In the genomic region with DNA sequence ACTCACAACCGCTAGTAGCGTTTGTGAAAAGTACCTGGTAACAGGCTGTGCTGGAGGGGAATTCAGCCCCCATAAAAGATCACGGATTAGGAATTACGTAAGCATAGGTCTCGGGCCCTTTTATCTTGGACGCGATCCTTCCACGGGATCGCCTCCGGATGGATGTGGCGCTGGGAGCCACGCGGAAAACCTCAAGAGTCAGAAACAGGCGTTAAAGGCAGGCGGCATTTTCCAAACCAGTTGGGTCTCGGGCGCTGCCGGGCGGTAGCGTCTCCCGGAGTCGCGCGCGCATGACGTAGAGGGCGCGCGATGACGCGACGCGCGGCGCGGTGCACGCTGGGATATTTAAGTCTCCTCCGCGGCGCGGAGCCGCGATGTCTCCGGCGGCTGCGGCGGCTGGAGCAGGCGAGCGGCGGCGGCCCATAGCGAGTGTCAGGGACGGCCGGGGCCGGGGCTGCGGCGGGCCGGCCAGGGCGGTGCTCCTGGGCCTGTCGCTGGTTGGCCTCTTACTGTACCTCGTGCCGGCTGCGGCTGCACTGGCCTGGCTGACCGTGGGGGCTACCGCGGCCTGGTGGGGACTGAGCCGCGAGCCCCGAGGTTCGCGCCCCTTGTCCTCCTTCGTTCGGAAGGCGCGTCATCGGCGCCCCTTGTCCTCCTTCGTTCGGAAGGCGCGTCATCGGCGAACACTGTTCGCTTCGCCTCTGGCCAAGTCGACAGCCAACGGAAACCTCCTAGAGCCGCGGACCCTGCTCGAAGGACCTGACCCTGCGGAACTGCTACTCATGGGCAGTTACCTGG, we compare ENCODE assay signal across 8 cellular contexts. TPM values are rescaled to one million over a fixed set of nuclear protein-coding genes. Genes with fewer than 3 reads are reported as not detected.
A peak's percentile ranks its signal among the peaks of the same experiment; 100 is the strongest.
DNase-seq lines count a peak whose midpoint lies in the region; ATAC-seq and TF ChIP-seq lines count a peak whose summit lies in the region.

POM121 (plus strand) TSS at position 348 of the 798 bp plus-strand sequence; CDS start at position 375, 27 bp downstream.

- intact Hi-C loops in A673 (cut with micrococcal nuclease; ENCODE audit: unreplicated experiment): loop anchor here (2.0 kb wide), 1 partner anchor 96 kb away; the partner anchor contains the start of gene TYW1B

- WGBS in smooth muscle cell (ENCODE audit: low lambda C conversion rate): under 1% methylated on average over 73 of the region's 91 CpGs

- POLR2A ChIA-PET in A673 (lab: Charles Lee; ENCODE audit: low non-redundant PET): no interaction called here

- peak; percentile 60 for ATAC-seq in GM18858 (IDR thresholded peaks at IDR 0.05; ENCODE audit: unreplicated experiment)
- peak; percentile 83 for ATAC-seq in HG03066 (IDR thresholded peaks at IDR 0.05; ENCODE audit: low read depth, unreplicated experiment)

- no peak for TF ChIP-seq CTCF in A673 (conservative IDR thresholded peaks at IDR 0.05; ENCODE audit: low read depth, low read length)
- TF ChIP-seq CTCF in VCaP (conservative IDR thresholded peaks at IDR 0.05): no peak
- TF ChIP-seq CTCF in smooth muscle cell (IDR thresholded peaks at IDR 0.05; ENCODE audit: borderline replicate concordance, insufficient read depth, poor library complexity, severe bottlenecking): no peak

- CTCF ChIA-PET in A673 (lab: Charles Lee): no interaction called here

- H3K79me2 ChIP-seq in smooth muscle cell (ENCODE audit: low read depth): peaks cover 59% of the 10 kb centered on the region

- BruUV-seq in A673 (replicated peaks; lab: Mats Ljungman, UMichigan): no TSS peak

- no peaks in the 10 kb centered on the region for H3F3A ChIP-seq in smooth muscle cell (ENCODE audit: low read depth)

- H3K9me3 ChIP-seq in A673 (ENCODE audit: low read depth, low read length, poor library complexity, severe bottlenecking) (no peaks in the 10 kb centered on the region), smooth muscle cell (replicated peaks; ENCODE audit: low read depth) (no peaks in the 10 kb centered on the region)

- in situ Hi-C loops in T47D (cut with HindIII; ENCODE audit: low pct_unique_long_range_greater_than_20kb, low sequenced_read_pairs): no loop called here

- DNase-seq in A673 (ENCODE audit: low spot score) (peak; percentile 92), NCI-H2171 treated with DMSO at 0.1 percent for 48 hours (lab: John Stamatoyannopoulos, UW) (peak; percentile 83), T47D (ENCODE audit: low read depth in 1 of 2, low spot score in 1 of 2) (peak; percentile 88 to 94), iPS-NIHi7 (ENCODE audit: extremely low spot score) (peak; percentile 94), smooth muscle cell (lab: John Stamatoyannopoulos, UW; ENCODE audit: unreplicated experiment) (peak; percentile 58)

- peak within 1 kb of the TSS; percentile 82 for H3K4me3 ChIP-seq in A673 (ENCODE audit: low read depth, low read length, poor library complexity, severe bottlenecking)
- H3K4me3 ChIP-seq in smooth muscle cell: peak within 1 kb of the TSS; percentile 77

- H3K27me3 ChIP-seq in A673 (replicated peaks; ENCODE audit: insufficient read depth, low read depth, low read length, poor library complexity) (no peaks in the 10 kb centered on the region), smooth muscle cell (ENCODE audit: low read depth) (no peaks in the 10 kb centered on the region)

- H2AFZ ChIP-seq in smooth muscle cell (ENCODE audit: low read depth): peak within 1 kb of the TSS; percentile 88

- H4K20me1 ChIP-seq in smooth muscle cell (ENCODE audit: low read depth): peaks cover 6% of the 10 kb centered on the region

- H3K4me2 ChIP-seq in smooth muscle cell: peak within 1 kb of the TSS; percentile 97

- H3K36me3 ChIP-seq in A673 (ENCODE audit: insufficient read depth, low read length, poor library complexity, severe bottlenecking) (peaks cover 34% of the 10 kb centered on the region), smooth muscle cell (ENCODE audit: low read depth) (peaks cover 5% of the 10 kb centered on the region)

- H3K27ac ChIP-seq in A673 (ENCODE audit: low read depth, low read length, poor library complexity, severe bottlenecking) (peak within 1 kb of the TSS; percentile 93), VCaP (peak within 1 kb of the TSS; percentile 82), smooth muscle cell (ENCODE audit: low read depth) (peak within 1 kb of the TSS; percentile 95)

- H3K4me1 ChIP-seq in A673 (ENCODE audit: insufficient read depth, low read length, poor library complexity, severe bottlenecking): peaks cover 4% of the 10 kb centered on the region
- peaks cover 11% of the 10 kb centered on the region for H3K4me1 ChIP-seq in smooth muscle cell (ENCODE audit: low read depth)

- peak within 1 kb of the TSS; percentile 96 for H3K9ac ChIP-seq in smooth muscle cell (ENCODE audit: low read depth)

RNA-seq across cellular contexts. Expression of gene POM121, which starts in this region (rescaled TPM):
- 54.6 and 56.6 TPM in 2 replicates for total RNA-seq in A673 (2021)
- 9.2 and 9.8 TPM in 2 replicates for total RNA-seq in smooth muscle cell
- polyA plus RNA-seq in smooth muscle cell: 11.8 and 15.3 TPM in 2 replicates

Comparison
In these comparisons a context has a peak if more than half of its experiments do, and no peak if none do; other contexts are left out.
1. Peak in every context shown above with its lines: DNase-seq, ATAC-seq, H3K4me3 ChIP-seq and H3K27ac ChIP-seq.